34 cellular contexts compared by ENCODE assay signal in genomic region chr1:237250055-237250454, GRCh38.
"Had no signal": no experiment of that assay in that cellular context is flagged by ENCODE, and none has a peak within 500 bp of the region (broad histone marks: within the 10 kb centered on the region; RNA-seq: fewer than 3 reads in every experiment).

No MANE protein-coding gene starts in this region.

- H3K27me3 Mint-ChIP-seq: activated CD4-positive, alpha-beta memory T cell treated with anti-CD3 and anti-CD28 coated beads, Interleukin-2, amount 10 ng/mL, durations not matched to agents 7 days and 5 days; activated naive CD4-positive, alpha-beta T cell treated with anti-CD3 and anti-CD28 coated beads, Interleukin-2, amount 10 ng/mL, durations not matched to agents 7 days and 5 days; activated naive CD8-positive, alpha-beta T cell; activated naive CD8-positive, alpha-beta T cell treated with anti-CD3 and anti-CD28 coated beads, Interleukin-2, amount 50 U/mL, for 24 hours had no signal

- H3K4me3 Mint-ChIP-seq: activated CD4-positive, alpha-beta memory T cell treated with anti-CD3 and anti-CD28 coated beads, Interleukin-2, amount 10 ng/mL, durations not matched to agents 7 days and 5 days; activated CD8-positive, alpha-beta memory T cell treated with anti-CD3 and anti-CD28 coated beads, Interleukin-2, amount 10 ng/mL, durations not matched to agents 7 days and 5 days; activated naive CD4-positive, alpha-beta T cell treated with anti-CD3 and anti-CD28 coated beads, Interleukin-2, amount 10 ng/mL, durations not matched to agents 7 days and 5 days; activated naive CD8-positive, alpha-beta T cell; activated naive CD8-positive, alpha-beta T cell treated with anti-CD3 and anti-CD28 coated beads, Interleukin-2, amount 50 U/mL, for 24 hours; brain had no signal

- H3K9me3 ChIP-seq: MG63 had no signal

- DNase-seq: activated CD4-positive, alpha-beta memory T cell treated with anti-CD3 and anti-CD28 coated beads, Interleukin-2, amount 10 ng/mL, durations not matched to agents 7 days and 5 days; activated CD4-positive, alpha-beta T cell treated with anti-CD3 and anti-CD28 coated beads for 1 hour; activated CD4-positive, alpha-beta T cell treated with anti-CD3 and anti-CD28 coated beads for 48 hours; activated CD4-positive, CD25-positive, alpha-beta regulatory T cell; activated CD8-positive, alpha-beta memory T cell treated with anti-CD3 and anti-CD28 coated beads for 24 hours; activated CD8-positive, alpha-beta memory T cell treated with anti-CD3 and anti-CD28 coated beads, Interleukin-2, amount 10 ng/mL, durations not matched to agents 7 days and 5 days; activated CD8-positive, alpha-beta memory T cell treated with anti-CD3 and anti-CD28 coated beads, Interleukin-2, amount 50 U/mL, for 48 hours; activated effector memory CD4-positive, alpha-beta T cell treated with Interleukin-2 at 50 U/mL for 16 hours; activated naive CD4-positive, alpha-beta T cell treated with anti-CD3 and anti-CD28 coated beads, Interleukin-2, amount 10 ng/mL, durations not matched to agents 7 days and 5 days; activated naive CD8-positive, alpha-beta T cell treated with anti-CD3 and anti-CD28 coated beads, Interleukin-2, amount 50 U/mL, for 24 hours; activated T-cell treated with anti-CD3 and anti-CD28 coated beads, Interleukin-2, amount 50 U/mL, for 48 hours; anterior cingulate cortex; Kasumi-1; KG1; MG63; NCI-H1092; NCI-H1436 treated with DMSO at 0.1 percent for 48 hours; NCI-H1694 treated with DMSO at 0.1 percent for 48 hours; NCI-H2029 treated with DMSO at 0.1 percent for 48 hours; NCI-H2107; NCI-H2171; NCI-H510A; NCI-H526; NCI-H748 treated with DMSO at 0.1 percent for 48 hours; OCI-M1; SHP77 treated with DMSO at 0.1 percent for 48 hours; SW 1271; T-helper 1 cell; T-helper 2 cell; T-helper 9 cell had no signal

- H3K27ac ChIP-seq: SJSA1, VCaP had no signal

- H3K4me3 ChIP-seq: MG63, SJSA1 had no signal

- H3K4me1 ChIP-seq: SJSA1 had no signal

- H3K27me3 ChIP-seq: MG63, SJSA1 had no signal

- H3K36me3 ChIP-seq: MG63, SJSA1 had no signal

- H3K9me3 Mint-ChIP-seq: activated CD4-positive, alpha-beta memory T cell treated with anti-CD3 and anti-CD28 coated beads, Interleukin-2, amount 10 ng/mL, durations not matched to agents 7 days and 5 days; activated naive CD4-positive, alpha-beta T cell treated with anti-CD3 and anti-CD28 coated beads, Interleukin-2, amount 10 ng/mL, durations not matched to agents 7 days and 5 days; activated naive CD8-positive, alpha-beta T cell treated with anti-CD3 and anti-CD28 coated beads, Interleukin-2, amount 50 U/mL, for 24 hours; brain had no signal

- H3K27ac Mint-ChIP-seq: activated CD4-positive, alpha-beta memory T cell treated with anti-CD3 and anti-CD28 coated beads, Interleukin-2, amount 10 ng/mL, durations not matched to agents 7 days and 5 days; activated CD8-positive, alpha-beta memory T cell treated with anti-CD3 and anti-CD28 coated beads, Interleukin-2, amount 10 ng/mL, durations not matched to agents 7 days and 5 days; activated naive CD4-positive, alpha-beta T cell treated with anti-CD3 and anti-CD28 coated beads, Interleukin-2, amount 10 ng/mL, durations not matched to agents 7 days and 5 days; activated naive CD8-positive, alpha-beta T cell; activated naive CD8-positive, alpha-beta T cell treated with anti-CD3 and anti-CD28 coated beads, Interleukin-2, amount 50 U/mL, for 24 hours; brain had no signal

- ATAC-seq: activated CD8-positive, alpha-beta memory T cell treated with anti-CD3 and anti-CD28 coated beads, Interleukin-2, amount 10 ng/mL, durations not matched to agents 7 days and 5 days; activated naive CD8-positive, alpha-beta T cell treated with anti-CD3 and anti-CD28 coated beads, Interleukin-2, amount 50 U/mL, for 24 hours had no signal

- H3K4me1 Mint-ChIP-seq: activated CD4-positive, alpha-beta memory T cell treated with anti-CD3 and anti-CD28 coated beads, Interleukin-2, amount 10 ng/mL, durations not matched to agents 7 days and 5 days; activated CD8-positive, alpha-beta memory T cell treated with anti-CD3 and anti-CD28 coated beads, Interleukin-2, amount 10 ng/mL, durations not matched to agents 7 days and 5 days; activated naive CD4-positive, alpha-beta T cell treated with anti-CD3 and anti-CD28 coated beads, Interleukin-2, amount 10 ng/mL, durations not matched to agents 7 days and 5 days; activated naive CD8-positive, alpha-beta T cell treated with anti-CD3 and anti-CD28 coated beads, Interleukin-2, amount 50 U/mL, for 24 hours; brain had no signal
